ENCODE assay signal across 20 cellular contexts in genomic region chr5:10934789-10935355, GRCh38.
"Had no signal": no experiment of that assay in that cellular context is flagged by ENCODE, and none has a peak within 500 bp of the region (broad histone marks: within the 10 kb centered on the region; RNA-seq: fewer than 3 reads in every experiment).

No MANE protein-coding gene starts in this region.

- DNase-seq: activated CD4-positive, alpha-beta T cell treated with anti-CD3 and anti-CD28 coated beads, Interleukin-2, amount 10 ng/mL, durations not matched to agents 24 days and 14 days; activated CD4-positive, CD25-positive, alpha-beta regulatory T cell; activated CD8-positive, alpha-beta memory T cell treated with anti-CD3 and anti-CD28 coated beads, Interleukin-2, amount 50 U/mL, for 48 hours; activated naive CD8-positive, alpha-beta T cell treated with anti-CD3 and anti-CD28 coated beads for 36 hours; central memory CD4-positive, alpha-beta T cell; effector CD4-positive, alpha-beta T cell; foreskin keratinocyte; glutamatergic neuron; mesendoderm; natural killer cell; right cardiac atrium; small intestine; stimulated activated CD4-positive, alpha-beta T cell treated with anti-CD3 and anti-CD28 coated beads, Interleukin-4, amount 100 ng/mL, for 24 hours; stimulated activated naive CD4-positive, alpha-beta T cell treated with Interleukin-2 at 50 U/mL for 16 hours; substantia nigra; transverse colon had no signal

- H3K4me3 ChIP-seq: body of pancreas, coronary artery, transverse colon, vagina had no signal

- H3K4me1 ChIP-seq: body of pancreas, foreskin keratinocyte, transverse colon, vagina had no signal

- H3K9me3 ChIP-seq: body of pancreas, neutrophil, transverse colon, vagina had no signal

- ATAC-seq: body of pancreas, foreskin keratinocyte, natural killer cell, right cardiac atrium had no signal

- H3K27ac ChIP-seq: body of pancreas, coronary artery, foreskin keratinocyte, neutrophil, transverse colon, vagina had no signal

- H3K36me3 ChIP-seq: neutrophil, transverse colon, vagina had no signal

- H3K27me3 ChIP-seq: body of pancreas, foreskin keratinocyte, neutrophil, transverse colon, vagina had no signal
